Comparison of ENCODE assay signal across 1 cellular context in the genomic region with DNA sequence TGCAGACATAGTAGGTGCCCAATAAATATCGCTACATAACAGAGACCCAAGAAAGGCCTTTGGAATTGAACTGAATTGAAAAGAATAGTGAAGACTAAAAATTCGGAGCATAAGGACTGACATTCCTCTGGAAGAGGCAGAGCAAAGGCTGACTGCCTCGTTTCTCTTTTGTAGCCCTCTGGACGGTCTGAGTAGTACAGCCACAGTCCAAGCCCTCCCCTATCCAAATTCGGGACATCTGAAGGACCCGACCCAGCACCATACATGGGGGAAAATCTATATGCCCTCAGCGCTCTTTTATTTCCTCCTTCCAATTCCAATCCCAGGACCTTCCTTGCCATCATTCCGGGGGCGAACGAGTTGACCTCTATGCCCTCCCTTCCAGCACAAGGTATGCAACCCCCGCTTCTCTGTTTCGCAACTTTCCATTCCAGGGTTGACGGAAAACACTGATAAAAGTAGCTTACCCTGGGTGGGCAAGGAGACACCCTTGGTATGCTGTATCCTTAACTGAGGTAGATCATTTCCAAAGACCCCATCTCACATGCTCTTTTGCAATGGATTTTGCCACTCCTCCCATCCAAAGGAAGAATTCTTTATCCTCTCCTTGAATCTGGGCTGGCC.
A peak's percentile ranks its signal among the peaks of the same experiment; 100 is the strongest.
TF ChIP-seq lines count a peak whose summit lies in the region.

No MANE protein-coding gene starts in this region.

TF ChIP-seq in H1, 55 proteins besides CTCF, POLR2A, EP300 and RAD21:
- no peak for TF ChIP-seq SIN3A (conservative IDR thresholded peaks at IDR 0.05 in 1 of 2, IDR thresholded peaks at IDR 0.05 in 1 of 2; ENCODE audit: low read depth in 1 of 2, low read length in 2 of 2)
- peak; percentile 87 for TF ChIP-seq CEBPB (IDR thresholded peaks at IDR 0.05; ENCODE audit: low read depth, low read length)
TF ChIP-seq in H1: peak in this region for 1.
